ENCODE assay signal across 10 cellular contexts in genomic region chr1:202164271-202165037, GRCh38. TPM values are rescaled to one million over a fixed set of nuclear protein-coding genes. Genes with fewer than 3 reads are reported as not detected.
DNase-seq lines count a peak whose midpoint lies in the region; ATAC-seq and TF ChIP-seq lines count a peak whose summit lies in the region.
"Had no signal": no experiment of that assay in that cellular context is flagged by ENCODE, and none has a peak within 500 bp of the region (broad histone marks: within the 10 kb centered on the region; RNA-seq: fewer than 3 reads in every experiment).

No MANE protein-coding gene starts in this region.

- no peak overlapping the region for H3K4me2 ChIP-seq in neuronal stem cell (ENCODE audit: insufficient read depth, low read length, poor library complexity, severe bottlenecking)
- no peak overlapping the region for H3K4me2 ChIP-seq in PC-9

- no peak overlapping the region for H3K27ac ChIP-seq in neuronal stem cell (replicated peaks; ENCODE audit: low read length)
- no peak overlapping the region for H3K27ac ChIP-seq in PC-9
- no peak overlapping the region for H3K27ac ChIP-seq in right atrium auricular region
- H3K27ac ChIP-seq: pancreas had no signal

- peak overlapping the region; percentile 60 for H2BK15ac ChIP-seq in neuronal stem cell (ENCODE audit: low read length)

- no TSS peak for BruUV-seq in PC-9 (replicated peaks; lab: Mats Ljungman, UMichigan)

- no peaks in the 10 kb centered on the region for H3K79me1 ChIP-seq in neuronal stem cell (ENCODE audit: low read depth, low read length)

- peak; percentile 51 for ATAC-seq in GM18520 (IDR thresholded peaks at IDR 0.05; ENCODE audit: unreplicated experiment)
- peak; percentile 49 for ATAC-seq in HG03159 (IDR thresholded peaks at IDR 0.05; ENCODE audit: unreplicated experiment)
- peak; percentile 38 for ATAC-seq in activated CD8-positive, alpha-beta T cell treated with anti-CD3 and anti-CD28 coated beads for 36 hours
- ATAC-seq: pancreas had no signal

- H3K27me3 ChIP-seq in neuronal stem cell (ENCODE audit: control insufficient read depth in 3 of 3, insufficient read depth in 3 of 3, low read depth in 1 of 3, low read length in 3 of 3) (peaks cover 0 to 68% (median 0%) of the 10 kb centered on the region in 3 experiments), PC-9 (ENCODE audit: insufficient read depth, low read depth) (peaks cover 6% of the 10 kb centered on the region; the same call in 1 of the 2 replicates), right atrium auricular region (no peaks in the 10 kb centered on the region)
- H3K27me3 ChIP-seq: pancreas had no signal

- peaks cover 18 to 19% of the 10 kb centered on the region in 2 donors for H3K4me1 ChIP-seq in neuronal stem cell (ENCODE audit: control insufficient read depth in 2 of 2, insufficient read depth in 1 of 2, low read depth in 1 of 2, low read length in 2 of 2)
- H3K4me1 ChIP-seq in PC-9 (replicated peaks; ENCODE audit: insufficient read depth), result no peaks in the 10 kb centered on the region
- no peaks in the 10 kb centered on the region for H3K4me1 ChIP-seq in right atrium auricular region
- H3K4me1 ChIP-seq: pancreas had no signal

- H2BK12ac ChIP-seq in neuronal stem cell (ENCODE audit: low read length), result no peak overlapping the region

- no peak overlapping the region for H3K4ac ChIP-seq in neuronal stem cell (ENCODE audit: low read length)

- no peaks in the 10 kb centered on the region for H3K79me2 ChIP-seq in PC-9 (ENCODE audit: low read depth)

- no peak overlapping the region for H2BK5ac ChIP-seq in neuronal stem cell (ENCODE audit: low read length)

- no peak overlapping the region for H3K14ac ChIP-seq in neuronal stem cell (ENCODE audit: low read length)

- WGBS in neuronal stem cell (ENCODE audit: extremely low coverage in 2 of 2, insufficient read length in 2 of 2, insufficient replicate concordance in 1 of 2), 2 donors, result no CpG with 5 or more reads among the region's 11 CpGs

- no peak overlapping the region for H2BK120ac ChIP-seq in neuronal stem cell (ENCODE audit: low read depth, low read length)

- H4K91ac ChIP-seq in neuronal stem cell (ENCODE audit: low read depth, low read length, poor library complexity), result no peak overlapping the region

- peak overlapping the region; percentile 95 for H3K27ac Mint-ChIP-seq in activated CD8-positive, alpha-beta T cell treated with anti-CD3 and anti-CD28 coated beads for 36 hours
- H3K27ac Mint-ChIP-seq in glutamatergic neuron (ENCODE audit: unreplicated experiment), result no peak overlapping the region

- TF ChIP-seq CTCF in activated CD8-positive, alpha-beta T cell treated with anti-CD3 and anti-CD28 coated beads for 36 hours (IDR thresholded peaks at IDR 0.05), result no peak
- TF ChIP-seq CTCF in glutamatergic neuron (IDR thresholded peaks at IDR 0.05; ENCODE audit: partially characterized antibody, unreplicated experiment) (no peak), PC-9 (conservative IDR thresholded peaks at IDR 0.05) (no peak), right atrium auricular region (IDR thresholded peaks at IDR 0.05) (no peak)

- CTCF ChIA-PET in activated CD8-positive, alpha-beta T cell treated with anti-CD3 and anti-CD28 coated beads for 36 hours (lab: Charles Lee), result interaction anchor here (1.1 to 2.6 kb wide), 5 partner anchors 9 to 29 kb away, joined by 4 to 16 read pairs (median 10); partner anchors contain the start of gene LGR6
- CTCF ChIA-PET in PC-9 (lab: Charles Lee), result interaction anchor here (0.5 kb wide), 1 partner anchor 647 kb away, joined by 5 read pairs; no protein-coding TSS in a partner anchor

- no peaks in the 10 kb centered on the region for H3K9me2 ChIP-seq in PC-9 (ENCODE audit: insufficient read depth)

- no peaks in the 10 kb centered on the region for H3K27me3 Mint-ChIP-seq in activated CD8-positive, alpha-beta T cell treated with anti-CD3 and anti-CD28 coated beads for 36 hours
- peaks cover 14% of the 10 kb centered on the region for H3K27me3 Mint-ChIP-seq in glutamatergic neuron (ENCODE audit: unreplicated experiment)
- H3K27me3 Mint-ChIP-seq: brain had no signal

- no peak overlapping the region for H4K8ac ChIP-seq in neuronal stem cell (ENCODE audit: low read depth, low read length)

- H3K9ac ChIP-seq in neuronal stem cell (ENCODE audit: low read depth, low read length, poor library complexity), result no peak overlapping the region

- peaks cover 53% of the 10 kb centered on the region for H3K4me1 Mint-ChIP-seq in activated CD8-positive, alpha-beta T cell treated with anti-CD3 and anti-CD28 coated beads for 36 hours (ENCODE audit: low read depth)
- peaks cover 17% of the 10 kb centered on the region for H3K4me1 Mint-ChIP-seq in glutamatergic neuron (ENCODE audit: low read depth, unreplicated experiment)

- peak overlapping the region; percentile 46 for H3K23ac ChIP-seq in neuronal stem cell (ENCODE audit: low read depth, low read length, poor library complexity)

- H3K9me3 ChIP-seq in neuronal stem cell (replicated peaks in 1 of 2; ENCODE audit: control insufficient read depth in 2 of 2, insufficient read depth in 1 of 2, low read depth in 1 of 2, low read length in 2 of 2), result no peaks in the 10 kb centered on the region
- no peaks in the 10 kb centered on the region for H3K9me3 ChIP-seq in PC-9 (ENCODE audit: insufficient read depth, low read depth)
- H3K9me3 ChIP-seq in right atrium auricular region, result no peaks in the 10 kb centered on the region
- H3K9me3 ChIP-seq: pancreas had no signal

- H2AFZ ChIP-seq in neuronal stem cell (ENCODE audit: low read length), result no peak overlapping the region
- H2AFZ ChIP-seq in PC-9, result no peak overlapping the region

- no peaks in the 10 kb centered on the region for H4K20me1 ChIP-seq in PC-9 (ENCODE audit: insufficient read depth)

- H3F3A ChIP-seq in PC-9 (ENCODE audit: insufficient read depth, low read depth), result no peaks in the 10 kb centered on the region

- H3K36me3 ChIP-seq in neuronal stem cell (replicated peaks in 1 of 2; ENCODE audit: control insufficient read depth in 2 of 2, insufficient read depth in 2 of 2, low read length in 2 of 2) (no peaks in the 10 kb centered on the region), PC-9 (ENCODE audit: low read depth) (no peaks in the 10 kb centered on the region), right atrium auricular region (no peaks in the 10 kb centered on the region)
- H3K36me3 ChIP-seq: pancreas had no signal

- POLR2A ChIA-PET in activated CD8-positive, alpha-beta T cell treated with anti-CD3 and anti-CD28 coated beads for 36 hours (lab: Charles Lee), result interaction anchor here (0.8 to 13.6 kb wide), 3 partner anchors 8 to 29 kb away, joined by 4 to 124 read pairs (median 6); partner anchors contain the start of gene ARL8A
- POLR2A ChIA-PET in PC-9 (lab: Charles Lee; ENCODE audit: unreplicated experiment), result no interaction called here

- intact Hi-C loops in activated CD8-positive, alpha-beta T cell treated with anti-CD3 and anti-CD28 coated beads for 36 hours (cut with micrococcal nuclease), result loop anchor here (2.0 kb wide), 1 partner anchor 20 kb away; no protein-coding TSS in a partner anchor
- intact Hi-C loops in PC-9 (cut with micrococcal nuclease; ENCODE audit: unreplicated experiment), result no loop called here

- H3K9me3 Mint-ChIP-seq in activated CD8-positive, alpha-beta T cell treated with anti-CD3 and anti-CD28 coated beads for 36 hours, result no peaks in the 10 kb centered on the region
- peaks cover 5% of the 10 kb centered on the region for H3K9me3 Mint-ChIP-seq in glutamatergic neuron (ENCODE audit: unreplicated experiment)
- H3K9me3 Mint-ChIP-seq: brain had no signal

- H3K4me3 Mint-ChIP-seq in activated CD8-positive, alpha-beta T cell treated with anti-CD3 and anti-CD28 coated beads for 36 hours, result peak overlapping the region; percentile 95
- H3K4me3 Mint-ChIP-seq in glutamatergic neuron (ENCODE audit: unreplicated experiment), result no peak overlapping the region
- H3K4me3 Mint-ChIP-seq: brain had no signal

- peak overlapping the region; percentile 79 for H2AK5ac ChIP-seq in neuronal stem cell (ENCODE audit: low read depth, low read length)

- DNase-seq in activated CD8-positive, alpha-beta T cell treated with anti-CD3 and anti-CD28 coated beads for 36 hours, result peak; percentile 89
- DNase-seq in neuronal stem cell (ENCODE audit: low spot score) (no peak), glutamatergic neuron (no peak), PC-9 (no peak), RKO (ENCODE audit: low spot score) (no peak), right atrium auricular region (ENCODE audit: low spot score) (no peak)

- H3K18ac ChIP-seq in neuronal stem cell (ENCODE audit: low read length), result peak overlapping the region; percentile 60

- no peak overlapping the region for H3K4me3 ChIP-seq in neuronal stem cell (ENCODE audit: low read length in 2 of 2)
- H3K4me3 ChIP-seq in PC-9, result no peak overlapping the region
- H3K4me3 ChIP-seq in right atrium auricular region, result no peak overlapping the region
- H3K4me3 ChIP-seq: pancreas had no signal

- H3K36me3 Mint-ChIP-seq in activated CD8-positive, alpha-beta T cell treated with anti-CD3 and anti-CD28 coated beads for 36 hours (ENCODE audit: low read depth), result peaks cover 10% of the 10 kb centered on the region
- H3K36me3 Mint-ChIP-seq in glutamatergic neuron (ENCODE audit: unreplicated experiment), result no peaks in the 10 kb centered on the region
- H3K36me3 Mint-ChIP-seq: brain had no signal

RNA-seq across cellular contexts. Expression of gene PTPN7, which starts 4.1 kb away (rescaled TPM):
- 100 to 1,000 TPM; 195 to 200 TPM for total RNA-seq in activated CD8-positive, alpha-beta T cell treated with anti-CD3 and anti-CD28 coated beads for 36 hours
- polyA plus RNA-seq in neuronal stem cell (2013, experiment 1 of 2), result not detected
- not detected for polyA plus RNA-seq in neuronal stem cell (2013, experiment 2 of 2)
- total RNA-seq in glutamatergic neuron (ENCODE audit: unreplicated experiment), result not detected
- total RNA-seq in PC-9 (2021), result not detected in 2 replicates
- under 1 TPM; 0.41 to 0.63 TPM for total RNA-seq in right atrium auricular region

RNA-seq across cellular contexts. Expression of gene ARL8A, which starts 19.9 kb away (rescaled TPM):
- total RNA-seq in activated CD8-positive, alpha-beta T cell treated with anti-CD3 and anti-CD28 coated beads for 36 hours, result 10 to 100 TPM; 25.8 to 33.7 TPM
- polyA plus RNA-seq in neuronal stem cell (2013, experiment 1 of 2), result 33.4 TPM
- 32.1 TPM for polyA plus RNA-seq in neuronal stem cell (2013, experiment 2 of 2)
- total RNA-seq in glutamatergic neuron (ENCODE audit: unreplicated experiment) (160 TPM), PC-9 (2021) (40.0 and 42.6 TPM in 2 replicates), right atrium auricular region (10 to 100 TPM; 30.8 to 41.6 TPM)

RNA-seq across cellular contexts. Expression of gene LGR6, which starts 29.1 kb away (rescaled TPM):
- under 1 TPM; 0.34 TPM for total RNA-seq in activated CD8-positive, alpha-beta T cell treated with anti-CD3 and anti-CD28 coated beads for 36 hours
- 0.21 TPM for polyA plus RNA-seq in neuronal stem cell (2013, experiment 1 of 2)
- polyA plus RNA-seq in neuronal stem cell (2013, experiment 2 of 2), result 0.15 TPM
- total RNA-seq in glutamatergic neuron (ENCODE audit: unreplicated experiment) (0.37 TPM), PC-9 (2021) (5.6 and 7.9 TPM in 2 replicates), right atrium auricular region (10 to 100 TPM in 1 of 2 donors, 1 to 10 TPM in 1; 5.5 to 17.0 TPM)

RNA-seq across cellular contexts. Expression of gene GPR37L1, which starts 41.7 kb away (rescaled TPM):
- not detected for total RNA-seq in activated CD8-positive, alpha-beta T cell treated with anti-CD3 and anti-CD28 coated beads for 36 hours
- polyA plus RNA-seq in neuronal stem cell (2013, experiment 1 of 2), result 0.06 TPM
- polyA plus RNA-seq in neuronal stem cell (2013, experiment 2 of 2), result 0.08 TPM
- total RNA-seq in glutamatergic neuron (ENCODE audit: unreplicated experiment), result not detected
- 0.30 and 0.33 TPM in 2 replicates for total RNA-seq in PC-9 (2021)
- under 1 TPM in 1 of 2 donors, not detected in 1; 0.07 TPM for total RNA-seq in right atrium auricular region

Comparison
In these comparisons a context has a peak if more than half of its experiments do, and no peak if none do; other contexts are left out.
1. RNA of gene PTPN7, which starts 4.1 kb away (total RNA-seq): 195 to 200 TPM in activated CD8-positive, alpha-beta T cell treated with anti-CD3 and anti-CD28 coated beads for 36 hours; 0.41 to 0.63 TPM in right atrium auricular region, not detected in glutamatergic neuron (single experiment) and not detected in PC-9; every median in the first group is over 100 times any median in the second.
2. Peak in every context shown above with its lines, with median percentiles within 50 percentile points of each other: ATAC-seq.